In the genomic region with DNA sequence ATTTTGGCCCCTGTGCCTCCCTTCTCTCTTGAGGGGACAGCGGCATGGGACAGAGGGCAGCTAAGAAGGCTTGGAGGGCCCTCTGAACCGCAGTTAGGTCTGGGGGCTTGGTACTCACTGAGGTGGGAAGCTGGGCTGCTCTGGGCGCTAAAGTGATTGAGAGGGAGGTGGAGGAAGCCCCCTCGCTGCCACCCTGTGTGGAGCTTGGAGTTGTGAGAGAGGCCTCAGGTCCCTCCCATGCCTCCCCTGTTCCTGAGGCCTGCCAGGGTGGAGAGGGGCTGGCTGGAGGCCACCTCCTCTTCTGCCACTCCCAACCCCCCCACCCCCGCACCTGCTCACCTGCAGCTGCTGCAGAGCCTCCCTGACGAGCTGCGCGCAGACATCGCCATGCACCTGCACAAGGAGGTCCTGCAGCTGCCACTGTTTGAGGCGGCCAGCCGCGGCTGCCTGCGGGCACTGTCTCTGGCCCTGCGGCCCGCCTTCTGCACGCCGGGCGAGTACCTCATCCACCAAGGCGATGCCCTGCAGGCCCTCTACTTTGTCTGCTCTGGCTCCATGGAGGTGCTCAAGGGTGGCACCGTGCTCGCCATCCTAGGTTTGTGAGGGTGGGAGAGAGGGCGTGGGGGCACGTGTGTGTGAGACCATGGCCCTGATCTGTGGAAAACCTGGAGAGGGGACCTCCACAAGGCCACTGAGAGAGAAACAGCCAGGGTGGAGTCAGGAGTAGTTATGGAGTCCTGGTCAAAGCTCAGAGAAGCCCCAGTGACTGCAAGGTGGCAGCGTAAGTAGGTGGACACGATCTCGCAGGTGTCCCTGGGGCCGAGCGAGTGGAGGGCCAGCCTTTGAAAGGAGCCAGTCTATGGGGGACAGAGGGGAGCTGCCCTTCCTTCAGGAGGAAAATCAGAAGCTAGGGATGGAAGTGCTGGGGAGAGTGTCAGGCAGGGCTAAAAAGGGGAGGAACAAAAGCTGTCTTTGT, we compare ENCODE assay signal across 14 cellular contexts. TPM values are rescaled to one million over a fixed set of nuclear protein-coding genes. Genes with fewer than 3 reads are reported as not detected.
DNase-seq lines count a peak whose midpoint lies in the region; ATAC-seq lines count a peak whose summit lies in the region.
"Had no signal": no experiment of that assay in that cellular context is flagged by ENCODE, and none has a peak within 500 bp of the region (broad histone marks: within the 10 kb centered on the region; RNA-seq: fewer than 3 reads in every experiment).

No MANE protein-coding gene starts in this region.

- peaks cover 6% of the 10 kb centered on the region for H3K4me1 Mint-ChIP-seq in activated CD4-positive, alpha-beta T cell treated with anti-CD3 and anti-CD28 coated beads for 36 hours
- H3K4me1 Mint-ChIP-seq in activated CD4-positive, alpha-beta T cell treated with anti-CD3 and anti-CD28 coated beads, Interleukin-2, amount 10 ng/mL, durations not matched to agents 24 days and 14 days, result peaks cover 6% of the 10 kb centered on the region
- H3K4me1 Mint-ChIP-seq in activated CD8-positive, alpha-beta T cell treated with anti-CD3 and anti-CD28 coated beads, Interleukin-2, amount 10 ng/mL, durations not matched to agents 7 days and 5 days (ENCODE audit: low read depth), result peaks cover 24% of the 10 kb centered on the region

- H3K9me3 ChIP-seq in neuronal stem cell (replicated peaks in 1 of 2; ENCODE audit: control insufficient read depth in 2 of 2, insufficient read depth in 1 of 2, low read depth in 1 of 2, low read length in 2 of 2), result no peaks in the 10 kb centered on the region
- H3K9me3 ChIP-seq: gastroesophageal sphincter, vagina had no signal

- H3K4me2 ChIP-seq in neuronal stem cell (ENCODE audit: insufficient read depth, low read length, poor library complexity, severe bottlenecking), result no peak overlapping the region

- POLR2A ChIA-PET in activated CD4-positive, alpha-beta T cell treated with anti-CD3 and anti-CD28 coated beads for 36 hours (lab: Charles Lee), result no interaction called here
- POLR2A ChIA-PET in activated CD8-positive, alpha-beta T cell treated with anti-CD3 and anti-CD28 coated beads, Interleukin-2, amount 10 ng/mL, durations not matched to agents 7 days and 5 days (lab: Charles Lee), result interaction anchor here (0.5 to 1.5 kb wide), 4 partner anchors 17 to 698 kb away, joined by 3 to 6 read pairs (median 3); partner anchors contain the start of genes DDX23, SPATS2 and TMBIM6

- H3K27me3 ChIP-seq in neuronal stem cell (ENCODE audit: control insufficient read depth in 3 of 3, insufficient read depth in 3 of 3, low read depth in 1 of 3, low read length in 3 of 3), result peaks cover 0 to 72% (median 34%) of the 10 kb centered on the region in 3 experiments
- H3K27me3 ChIP-seq: vagina had no signal

- H2BK12ac ChIP-seq in neuronal stem cell (ENCODE audit: low read length), result peak overlapping the region; percentile 95

- H2AK5ac ChIP-seq in neuronal stem cell (ENCODE audit: low read depth, low read length), result peak overlapping the region; percentile 58

- no peaks in the 10 kb centered on the region for H3K36me3 Mint-ChIP-seq in activated CD4-positive, alpha-beta T cell treated with anti-CD3 and anti-CD28 coated beads for 36 hours (ENCODE audit: low read depth)
- no peaks in the 10 kb centered on the region for H3K36me3 Mint-ChIP-seq in activated CD4-positive, alpha-beta T cell treated with anti-CD3 and anti-CD28 coated beads, Interleukin-2, amount 10 ng/mL, durations not matched to agents 24 days and 14 days (ENCODE audit: low read depth)
- H3K36me3 Mint-ChIP-seq in activated CD8-positive, alpha-beta T cell treated with anti-CD3 and anti-CD28 coated beads, Interleukin-2, amount 10 ng/mL, durations not matched to agents 7 days and 5 days (ENCODE audit: low read depth), result no peaks in the 10 kb centered on the region

- H2BK120ac ChIP-seq in neuronal stem cell (ENCODE audit: low read depth, low read length), result no peak overlapping the region

- peak overlapping the region; percentile 50 for H2BK15ac ChIP-seq in neuronal stem cell (ENCODE audit: low read length)

- peak overlapping the region; percentile 59 for H3K18ac ChIP-seq in neuronal stem cell (ENCODE audit: low read length)

- H3K9me3 Mint-ChIP-seq in activated CD4-positive, alpha-beta T cell treated with anti-CD3 and anti-CD28 coated beads for 36 hours (ENCODE audit: low read depth), result no peaks in the 10 kb centered on the region
- no peaks in the 10 kb centered on the region for H3K9me3 Mint-ChIP-seq in activated CD4-positive, alpha-beta T cell treated with anti-CD3 and anti-CD28 coated beads, Interleukin-2, amount 10 ng/mL, durations not matched to agents 24 days and 14 days
- H3K9me3 Mint-ChIP-seq in activated CD8-positive, alpha-beta T cell treated with anti-CD3 and anti-CD28 coated beads, Interleukin-2, amount 10 ng/mL, durations not matched to agents 7 days and 5 days (ENCODE audit: insufficient read depth), result no peaks in the 10 kb centered on the region
- H3K9me3 Mint-ChIP-seq: dendritic cell treated with granulocyte-macrophage colony-stimulating factor and Interleukin-4, amounts not matched to agents 40 ng/mL and 50 ng/mL, for 4 days; H9 had no signal

- H3K27ac Mint-ChIP-seq in activated CD4-positive, alpha-beta T cell treated with anti-CD3 and anti-CD28 coated beads for 36 hours, result no peak overlapping the region
- no peak overlapping the region for H3K27ac Mint-ChIP-seq in activated CD4-positive, alpha-beta T cell treated with anti-CD3 and anti-CD28 coated beads, Interleukin-2, amount 10 ng/mL, durations not matched to agents 24 days and 14 days
- peak overlapping the region; percentile 17 for H3K27ac Mint-ChIP-seq in activated CD8-positive, alpha-beta T cell treated with anti-CD3 and anti-CD28 coated beads, Interleukin-2, amount 10 ng/mL, durations not matched to agents 7 days and 5 days
- H3K27ac Mint-ChIP-seq: dendritic cell treated with granulocyte-macrophage colony-stimulating factor and Interleukin-4, amounts not matched to agents 40 ng/mL and 50 ng/mL, for 4 days had no signal

- WGBS in neuronal stem cell (ENCODE audit: extremely low coverage in 2 of 2, insufficient read length in 2 of 2, insufficient replicate concordance in 1 of 2), 2 donors, result no CpG with 5 or more reads among the region's 28 CpGs

- H3K4me3 ChIP-seq in neuronal stem cell (ENCODE audit: low read length in 2 of 2), result no peak overlapping the region

- H3K36me3 ChIP-seq in neuronal stem cell (replicated peaks in 1 of 2; ENCODE audit: control insufficient read depth in 2 of 2, insufficient read depth in 2 of 2, low read length in 2 of 2), result no peaks in the 10 kb centered on the region
- H3K36me3 ChIP-seq: gastroesophageal sphincter, vagina had no signal

- H2BK5ac ChIP-seq in neuronal stem cell (ENCODE audit: low read length), result no peak overlapping the region

- H3K9ac ChIP-seq in neuronal stem cell (ENCODE audit: low read depth, low read length, poor library complexity), result peak overlapping the region; percentile 71

- CTCF ChIA-PET in activated CD4-positive, alpha-beta T cell treated with anti-CD3 and anti-CD28 coated beads for 36 hours (lab: Charles Lee), result interaction anchor here (0.6 to 1.5 kb wide), 6 partner anchors 11 to 261 kb away, joined by 3 read pairs; no protein-coding TSS in a partner anchor
- CTCF ChIA-PET in activated CD8-positive, alpha-beta T cell treated with anti-CD3 and anti-CD28 coated beads, Interleukin-2, amount 10 ng/mL, durations not matched to agents 7 days and 5 days (lab: Charles Lee), result interaction anchor here (1.0 to 2.0 kb wide), 5 partner anchors 18 to 191 kb away, joined by 3 to 6 read pairs (median 6); partner anchors contain the start of genes MCRS1 and PRPF40B

- no peak overlapping the region for H3K27ac ChIP-seq in neuronal stem cell (replicated peaks; ENCODE audit: low read length)
- H3K27ac ChIP-seq: vagina had no signal

- H3K27me3 Mint-ChIP-seq in activated CD4-positive, alpha-beta T cell treated with anti-CD3 and anti-CD28 coated beads for 36 hours, result peaks cover 12% of the 10 kb centered on the region
- H3K27me3 Mint-ChIP-seq in activated CD4-positive, alpha-beta T cell treated with anti-CD3 and anti-CD28 coated beads, Interleukin-2, amount 10 ng/mL, durations not matched to agents 24 days and 14 days, result peaks cover 33% of the 10 kb centered on the region
- H3K27me3 Mint-ChIP-seq in activated CD8-positive, alpha-beta T cell treated with anti-CD3 and anti-CD28 coated beads, Interleukin-2, amount 10 ng/mL, durations not matched to agents 7 days and 5 days (ENCODE audit: low read depth), result peaks cover 13% of the 10 kb centered on the region

- ATAC-seq in activated CD4-positive, alpha-beta T cell treated with anti-CD3 and anti-CD28 coated beads for 36 hours, result no peak
- ATAC-seq in activated CD8-positive, alpha-beta T cell treated with anti-CD3 and anti-CD28 coated beads, Interleukin-2, amount 10 ng/mL, durations not matched to agents 7 days and 5 days, result no peak
- ATAC-seq in HG02588 (IDR thresholded peaks at IDR 0.05; ENCODE audit: unreplicated experiment), result no peak

- H2AFZ ChIP-seq in neuronal stem cell (ENCODE audit: low read length), result peak overlapping the region; percentile 77

- peak overlapping the region; percentile 90 for H4K8ac ChIP-seq in neuronal stem cell (ENCODE audit: low read depth, low read length)

- peaks cover 4 to 15% of the 10 kb centered on the region in 2 donors for H3K4me1 ChIP-seq in neuronal stem cell (ENCODE audit: control insufficient read depth in 2 of 2, insufficient read depth in 1 of 2, low read depth in 1 of 2, low read length in 2 of 2)

- DNase-seq in activated CD4-positive, alpha-beta T cell treated with anti-CD3 and anti-CD28 coated beads for 36 hours, result no peak
- DNase-seq in activated CD4-positive, alpha-beta T cell treated with anti-CD3 and anti-CD28 coated beads, Interleukin-2, amount 10 ng/mL, durations not matched to agents 24 days and 14 days, result no peak
- DNase-seq in NCI-H187 treated with DMSO at 0.1 percent for 48 hours (lab: John Stamatoyannopoulos, UW), result peak; percentile 40
- no peak for DNase-seq in activated CD8-positive, alpha-beta T cell treated with anti-CD3 and anti-CD28 coated beads, Interleukin-2, amount 10 ng/mL, durations not matched to agents 7 days and 5 days
- no peak for DNase-seq in neuronal stem cell (ENCODE audit: low spot score)
- no peak for DNase-seq in NOMO-1 treated with dmso at 0.1 percent for 144 hours (lab: John Stamatoyannopoulos, UW; ENCODE audit: unreplicated experiment)
- no peak for DNase-seq in effector CD4-positive, alpha-beta T cell
- DNase-seq: GF-D8, PC-3 had no signal

- H3K23ac ChIP-seq in neuronal stem cell (ENCODE audit: low read depth, low read length, poor library complexity), result peak overlapping the region; percentile 90

- H3K4ac ChIP-seq in neuronal stem cell (ENCODE audit: low read length), result no peak overlapping the region

- H3K79me1 ChIP-seq in neuronal stem cell (ENCODE audit: low read depth, low read length), result peaks cover 4% of the 10 kb centered on the region

- intact Hi-C loops in activated CD4-positive, alpha-beta T cell treated with anti-CD3 and anti-CD28 coated beads for 36 hours (cut with DNase I, micrococcal nuclease), result no loop called here
- intact Hi-C loops in activated CD4-positive, alpha-beta T cell treated with anti-CD3 and anti-CD28 coated beads, Interleukin-2, amount 10 ng/mL, durations not matched to agents 24 days and 14 days (cut with micrococcal nuclease), result no loop called here

- H3K14ac ChIP-seq in neuronal stem cell (ENCODE audit: low read length), result no peak overlapping the region

- peak overlapping the region; percentile 70 for H3K4me3 Mint-ChIP-seq in activated CD4-positive, alpha-beta T cell treated with anti-CD3 and anti-CD28 coated beads for 36 hours
- H3K4me3 Mint-ChIP-seq in activated CD4-positive, alpha-beta T cell treated with anti-CD3 and anti-CD28 coated beads, Interleukin-2, amount 10 ng/mL, durations not matched to agents 24 days and 14 days, result no peak overlapping the region
- peak overlapping the region; percentile 73 for H3K4me3 Mint-ChIP-seq in activated CD8-positive, alpha-beta T cell treated with anti-CD3 and anti-CD28 coated beads, Interleukin-2, amount 10 ng/mL, durations not matched to agents 7 days and 5 days

- H4K91ac ChIP-seq in neuronal stem cell (ENCODE audit: low read depth, low read length, poor library complexity), result no peak overlapping the region

RNA-seq across cellular contexts. Expression of gene KCNH3, which starts 11.2 kb away (rescaled TPM):
- 1 to 10 TPM; 2.4 to 3.3 TPM for total RNA-seq in activated CD4-positive, alpha-beta T cell treated with anti-CD3 and anti-CD28 coated beads for 36 hours
- total RNA-seq in activated CD4-positive, alpha-beta T cell treated with anti-CD3 and anti-CD28 coated beads, Interleukin-2, amount 10 ng/mL, durations not matched to agents 24 days and 14 days, result 1.5 and 2.1 TPM in 2 replicates
- 1 to 10 TPM; 5.1 to 5.3 TPM for total RNA-seq in activated CD8-positive, alpha-beta T cell treated with anti-CD3 and anti-CD28 coated beads, Interleukin-2, amount 10 ng/mL, durations not matched to agents 7 days and 5 days
- polyA plus RNA-seq in neuronal stem cell (2013, experiment 1 of 2), result 0.36 TPM
- polyA plus RNA-seq in neuronal stem cell (2013, experiment 2 of 2), result 0.40 TPM
- total RNA-seq: vagina had no signal

RNA-seq across cellular contexts. Expression of gene MCRS1, which starts 17.9 kb away (rescaled TPM):
- 10 to 100 TPM; 48.2 to 58.2 TPM for total RNA-seq in activated CD4-positive, alpha-beta T cell treated with anti-CD3 and anti-CD28 coated beads for 36 hours
- total RNA-seq in activated CD4-positive, alpha-beta T cell treated with anti-CD3 and anti-CD28 coated beads, Interleukin-2, amount 10 ng/mL, durations not matched to agents 24 days and 14 days, result 71.4 and 79.6 TPM in 2 replicates
- total RNA-seq in activated CD8-positive, alpha-beta T cell treated with anti-CD3 and anti-CD28 coated beads, Interleukin-2, amount 10 ng/mL, durations not matched to agents 7 days and 5 days, result 10 to 100 TPM; 85.9 to 86.1 TPM
- 68.8 TPM for polyA plus RNA-seq in neuronal stem cell (2013, experiment 1 of 2)
- 67.4 TPM for polyA plus RNA-seq in neuronal stem cell (2013, experiment 2 of 2)

RNA-seq across cellular contexts. Expression of gene FAM186B, which starts 55.4 kb away (rescaled TPM):
- under 1 TPM; 0.05 to 0.07 TPM for total RNA-seq in activated CD4-positive, alpha-beta T cell treated with anti-CD3 and anti-CD28 coated beads for 36 hours
- 0.16 and 0.33 TPM in 2 replicates for total RNA-seq in activated CD4-positive, alpha-beta T cell treated with anti-CD3 and anti-CD28 coated beads, Interleukin-2, amount 10 ng/mL, durations not matched to agents 24 days and 14 days
- under 1 TPM; 0.18 to 0.21 TPM for total RNA-seq in activated CD8-positive, alpha-beta T cell treated with anti-CD3 and anti-CD28 coated beads, Interleukin-2, amount 10 ng/mL, durations not matched to agents 7 days and 5 days
- polyA plus RNA-seq in neuronal stem cell (2013, experiment 1 of 2), result 0.18 TPM
- 0.14 TPM for polyA plus RNA-seq in neuronal stem cell (2013, experiment 2 of 2)
- total RNA-seq: vagina had no signal
